Comparison of ENCODE assay signal across 9 cellular contexts in the genomic region with DNA sequence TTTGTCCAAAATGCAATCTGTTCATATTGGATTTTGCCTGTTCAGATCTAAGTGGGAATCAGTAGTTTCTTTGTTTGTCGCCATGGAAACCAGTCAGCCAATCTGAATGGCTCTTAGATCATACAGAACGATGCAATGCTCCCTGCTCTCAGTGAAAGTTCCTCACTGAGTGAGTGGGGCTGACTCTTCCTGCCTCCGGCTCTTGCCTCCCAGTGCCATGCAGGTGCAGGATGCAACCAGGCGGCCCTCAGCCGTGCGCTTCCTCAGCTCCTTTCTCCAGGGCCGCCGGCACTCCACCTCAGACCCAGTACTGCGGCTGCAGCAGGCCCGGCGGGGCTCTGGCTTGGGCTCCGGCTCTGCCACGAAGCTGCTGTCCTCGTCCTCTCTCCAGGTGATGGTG. TPM values are rescaled to one million over a fixed set of nuclear protein-coding genes. Genes with fewer than 3 reads are reported as not detected.
DNase-seq lines count a peak whose midpoint lies in the region; ATAC-seq and TF ChIP-seq lines count a peak whose summit lies in the region.
"Had no signal": no experiment of that assay in that cellular context is flagged by ENCODE, and none has a peak within 500 bp of the region (broad histone marks: within the 10 kb centered on the region; RNA-seq: fewer than 3 reads in every experiment).

Gene PTPDC1 (plus strand): TSS at position 151 of the 400 bp plus-strand sequence. CDS start 67 bp downstream, at position 218.

- no peak within 1 kb of the TSS; the same call in 1 of the 2 replicates for H3K18ac ChIP-seq in IMR-90 (ENCODE audit: low read depth, low read length)

- intact Hi-C loops in IMR-90 (cut with micrococcal nuclease) = no loop called here

- peak within 1 kb of the TSS; percentile 65 for H3K27ac ChIP-seq in ACC112 (ENCODE audit: low read depth, low read length)
- no peak within 1 kb of the TSS for H3K27ac ChIP-seq in IMR-90 (ENCODE audit: insufficient read depth, low read length)
- peak within 1 kb of the TSS; percentile 78 for H3K27ac ChIP-seq in layer of hippocampus (ENCODE audit: low read depth, low read length)

- H3K79me2 ChIP-seq in ACC112 (ENCODE audit: control insufficient read depth, insufficient read depth, low read length, unreplicated experiment) = no peaks in the 10 kb centered on the region

- H3K23ac ChIP-seq in IMR-90 (ENCODE audit: low read depth, low read length) = no peak within 1 kb of the TSS

- dilution Hi-C loops in IMR-90 (cut with HindIII; ENCODE audit: low sequenced_read_pairs, unreplicated experiment) = no loop called here

- no peak within 1 kb of the TSS; the same call in 1 of the 2 replicates for H4K91ac ChIP-seq in IMR-90 (ENCODE audit: insufficient read depth, low read depth, low read length)

- TF ChIP-seq RAD21 in IMR-90 (IDR thresholded peaks at IDR 0.05; ENCODE audit: low read length) = no peak

- ATAC-seq in IMR-90 (ENCODE audit: low read depth) (peak; percentile 65), GM19324 (IDR thresholded peaks at IDR 0.05; ENCODE audit: low FRiP score, unreplicated experiment) (no peak), GM21717 (IDR thresholded peaks at IDR 0.05; ENCODE audit: unreplicated experiment) (no peak)
- ATAC-seq: GM12878 had no signal

- 76% methylated on average over 11 of the region's 14 CpGs; no CpG with 5 or more reads in 1 of the 2 experiments for whole genome bisulfite sequencing in IMR-90 (ENCODE audit: extremely low coverage in 2 of 2, insufficient read length in 1 of 2), 2 experiments

- peaks cover 27% of the 10 kb centered on the region for H3K4me1 ChIP-seq in ACC112 (ENCODE audit: control insufficient read depth, insufficient read depth, low read length, unreplicated experiment)
- H3K4me1 ChIP-seq in IMR-90 (ENCODE audit: control insufficient read depth, insufficient read depth, low read length) = peaks cover 7% of the 10 kb centered on the region

- TF ChIP-seq POLR2A in IMR-90 (IDR thresholded peaks at IDR 0.05; ENCODE audit: low read depth, low read length) = no peak

- POLR2A ChIA-PET in IMR-90 (lab: Charles Lee; ENCODE audit: unreplicated experiment) = interaction anchor here (0.5 kb wide), 1 partner anchor 1964 kb away, joined by 6 read pairs; no protein-coding TSS in a partner anchor

- H3K56ac ChIP-seq in IMR-90 (ENCODE audit: extremely low read depth, insufficient read depth, low read length) = no peak within 1 kb of the TSS

- H2BK15ac ChIP-seq in IMR-90 (ENCODE audit: low read depth, low read length) = no peak within 1 kb of the TSS

- no peak within 1 kb of the TSS for H3K9ac ChIP-seq in IMR-90 (ENCODE audit: low read depth, low read length)

- H3K14ac ChIP-seq in IMR-90 (replicated peaks; ENCODE audit: low read depth, low read length) = no peak within 1 kb of the TSS

- peak within 1 kb of the TSS; percentile 31; the same call in 1 of the 2 replicates for H3K4me3 ChIP-seq in ACC112 (ENCODE audit: low read depth, low read length)
- no peak within 1 kb of the TSS for H3K4me3 ChIP-seq in IMR-90 (ENCODE audit: insufficient read depth, low read depth, low read length)
- no peak within 1 kb of the TSS for H3K4me3 ChIP-seq in choroid plexus epithelial cell (ENCODE audit: low read depth, low read length)
- H3K4me3 ChIP-seq: GM12878 had no signal

- TF ChIP-seq CTCF in IMR-90 (conservative IDR thresholded peaks at IDR 0.05; ENCODE audit: low read depth, low read length) (no peak), choroid plexus epithelial cell (conservative IDR thresholded peaks at IDR 0.05; ENCODE audit: low read depth, low read length) (no peak)

- no TSS peak for BruUV-seq in IMR-90 (replicated peaks; lab: Mats Ljungman, UMichigan)

- H3K9me1 ChIP-seq in IMR-90 (ENCODE audit: insufficient read depth, low read length) = peaks cover 9% of the 10 kb centered on the region; the same call in 1 of the 2 replicates

- H3K79me1 ChIP-seq in IMR-90 (ENCODE audit: low read depth in 1 of 2, low read length in 2 of 2) = peaks cover 0 to 3% of the 10 kb centered on the region in 2 experiments; a peak in 1 of 4 replicates

- H2BK120ac ChIP-seq in IMR-90 (ENCODE audit: low read depth, low read length) = peak within 1 kb of the TSS; percentile 18; the same call in 1 of the 2 replicates

- H3K36me3 ChIP-seq in ACC112 (ENCODE audit: insufficient read depth, low read length) = 0 out of 2 replicates have a peak, but pooled peaks cover 4% of the 10 kb centered on the region
- H3K36me3 ChIP-seq in IMR-90 (ENCODE audit: control insufficient read depth, insufficient read depth, low read length) = peaks cover 2% of the 10 kb centered on the region; the same call in 1 of the 2 replicates

- no peak within 1 kb of the TSS for H3K4ac ChIP-seq in IMR-90 (ENCODE audit: low read depth, low read length)

- no peak within 1 kb of the TSS for H2AK9ac ChIP-seq in IMR-90 (replicated peaks; ENCODE audit: low read depth, low read length, poor library complexity)

- H2AFZ ChIP-seq in ACC112 (ENCODE audit: low read length, unreplicated experiment) (no peak within 1 kb of the TSS), IMR-90 (replicated peaks; ENCODE audit: low read length, poor library complexity) (peak within 1 kb of the TSS; percentile 52)

- H4K20me1 ChIP-seq in IMR-90 (ENCODE audit: insufficient read depth, low read length) = no peaks in the 10 kb centered on the region; the same call in 1 of the 2 replicates

- peak; percentile 89 for DNase-seq in IMR-90
- peak; percentile 92 for DNase-seq in choroid plexus epithelial cell (ENCODE audit: low read depth)
- DNase-seq in stimulated activated CD4-positive, alpha-beta T cell treated with anti-CD3 and anti-CD28 coated beads, Interleukin-12 subunit alpha, Interleukin-12 subunit beta, amount 100 ng/mL, for 4 hours = no peak
- no peak for DNase-seq in RPMI8226

- no peak within 1 kb of the TSS for H2BK5ac ChIP-seq in IMR-90 (ENCODE audit: low read depth, low read length, poor library complexity, severe bottlenecking)

- CTCF ChIA-PET in IMR-90 (lab: Yijun Ruan, JAX) = no interaction called here

- no peak within 1 kb of the TSS for H2AK5ac ChIP-seq in IMR-90 (ENCODE audit: low read depth, low read length)

- no peaks in the 10 kb centered on the region for H3K9me3 ChIP-seq in IMR-90 (ENCODE audit: control insufficient read depth, insufficient read depth, low read length)

- H4K5ac ChIP-seq in IMR-90 (ENCODE audit: low read depth, low read length) = no peak within 1 kb of the TSS

- H3K4me2 ChIP-seq in IMR-90 (ENCODE audit: low read depth, low read length) = no peak within 1 kb of the TSS

- H4K8ac ChIP-seq in IMR-90 (ENCODE audit: low read depth in 2 of 2, low read length in 2 of 2) = no peak within 1 kb of the TSS

- no peak within 1 kb of the TSS; the same call in 1 of the 2 replicates for H2BK20ac ChIP-seq in IMR-90 (ENCODE audit: low read depth, low read length)

- H3K27me3 ChIP-seq in ACC112 (ENCODE audit: insufficient read depth, low read length) = no peaks in the 10 kb centered on the region
- no peaks in the 10 kb centered on the region for H3K27me3 ChIP-seq in IMR-90 (ENCODE audit: control insufficient read depth, insufficient read depth, low read length)
- H3K27me3 ChIP-seq in layer of hippocampus (ENCODE audit: control insufficient read depth, insufficient read depth, low read length) = no peaks in the 10 kb centered on the region

- in situ Hi-C loops in IMR-90 (cut with MboI; ENCODE audit: low sequenced_read_pairs) = no loop called here

TF ChIP-seq in IMR-90, 13 proteins besides CTCF, POLR2A, EP300 and RAD21:
- no peak for TF ChIP-seq RCOR1 (IDR thresholded peaks at IDR 0.05; ENCODE audit: insufficient replicate concordance, low read length)
- TF ChIP-seq SMC3 (IDR thresholded peaks at IDR 0.05; ENCODE audit: low read depth, low read length) = no peak
- peak; percentile 89 for TF ChIP-seq CEBPB (IDR thresholded peaks at IDR 0.05; ENCODE audit: low read depth, low read length)
- no peak for TF ChIP-seq FOS (IDR thresholded peaks at IDR 0.05; ENCODE audit: low read depth, low read length)
- no peak for TF ChIP-seq ELK1 (IDR thresholded peaks at IDR 0.05; ENCODE audit: borderline replicate concordance, low read depth, low read length)
TF ChIP-seq in IMR-90: peak in this region for 1.

RNA-seq across cellular contexts. Expression of gene PTPDC1, which starts in this region (rescaled TPM):
- total RNA-seq in IMR-90 (2012; rRNA removed) = 6.1 TPM in 2 replicates
- 3.3 and 3.9 TPM in 2 replicates for polyA plus RNA-seq in IMR-90 (2012; rRNA removed)
- polyA plus RNA-seq in IMR-90 (2012; cell fraction: cytosol; rRNA removed) = 1.2 and 1.4 TPM in 2 replicates
- 4.2 and 16.8 TPM in 2 replicates for polyA plus RNA-seq in IMR-90 (2012; cell fraction: nucleus; rRNA removed; ENCODE audit: low replicate concordance)

Comparison
In these comparisons a context has a peak if more than half of its experiments do, and no peak if none do; other contexts are left out.
1. DNase-seq: peak in IMR-90 (single experiment) and choroid plexus epithelial cell (single experiment); none in stimulated activated CD4-positive, alpha-beta T cell treated with anti-CD3 and anti-CD28 coated beads, Interleukin-12 subunit alpha, Interleukin-12 subunit beta, amount 100 ng/mL, for 4 hours (single experiment) and RPMI8226 (single experiment).